18 cellular contexts compared by ENCODE assay signal in the genomic region with DNA sequence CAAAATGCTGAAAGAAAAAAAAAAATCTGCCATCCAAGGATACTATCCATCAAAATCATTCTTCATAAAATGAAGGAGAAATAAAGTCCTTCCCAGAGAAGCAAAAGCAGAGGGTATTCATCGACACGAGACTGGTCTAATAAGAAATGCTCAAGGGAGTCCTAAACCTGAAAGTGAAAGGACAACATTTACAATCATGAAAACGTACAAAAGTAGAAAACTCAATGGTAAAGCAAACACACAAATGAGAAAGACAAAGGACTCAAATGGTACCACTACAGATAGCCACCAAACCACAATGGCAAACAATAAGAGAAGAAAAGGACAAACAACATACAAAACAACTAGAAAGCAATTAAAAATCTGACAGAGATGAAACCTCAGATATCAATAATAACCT. TPM values are rescaled to one million over a fixed set of nuclear protein-coding genes. Genes with fewer than 3 reads are reported as not detected.
DNase-seq lines count a peak whose midpoint lies in the region; ATAC-seq, FAIRE-seq and TF ChIP-seq lines count a peak whose summit lies in the region.
"Had no signal": no experiment of that assay in that cellular context is flagged by ENCODE, and none has a peak within 500 bp of the region (broad histone marks: within the 10 kb centered on the region; RNA-seq: fewer than 3 reads in every experiment).

No MANE protein-coding gene starts in this region.

- no TSS peak for BruUV-seq in Caco-2 (replicated peaks; lab: Mats Ljungman, UMichigan)

- H3K79me2 ChIP-seq in MM.1S (ENCODE audit: low read length), result peaks cover 16% of the 10 kb centered on the region
- no peaks in the 10 kb centered on the region for H3K79me2 ChIP-seq in astrocyte (ENCODE audit: insufficient read depth, low read length)

- no peak for TF ChIP-seq CTCF in MM.1S (IDR thresholded peaks at IDR 0.05; ENCODE audit: low read length)
- TF ChIP-seq CTCF in astrocyte (IDR thresholded peaks at IDR 0.05; ENCODE audit: insufficient read depth, low read depth, low read length), result no peak
- no peak for TF ChIP-seq CTCF in Caco-2 (IDR thresholded peaks at IDR 0.05; ENCODE audit: insufficient read depth in 1 of 2, low read depth in 1 of 2, low read length in 1 of 2, severe bottlenecking in 1 of 2, unreplicated experiment in 1 of 2)

- H3K4me3 ChIP-seq in MM.1S (ENCODE audit: low read length) (peak overlapping the region; percentile 32; the same call in 1 of the 2 replicates), astrocyte (ENCODE audit: insufficient read depth, low read depth, low read length) (no peak overlapping the region), Caco-2 (ENCODE audit: low read depth, low read length) (no peak overlapping the region)
- H3K4me3 ChIP-seq: HAP-1 had no signal

- no peak overlapping the region for H3K4me3 Mint-ChIP-seq in activated T-cell treated with anti-CD3 and anti-CD28 coated beads, Interleukin-2, amount 50 U/mL, for 72 hours
- H3K4me3 Mint-ChIP-seq in astrocyte (ENCODE audit: unreplicated experiment) (no peak overlapping the region), Caco-2 (ENCODE audit: unreplicated experiment) (no peak overlapping the region)
- H3K4me3 Mint-ChIP-seq: B cell; CD4-positive, alpha-beta T cell had no signal

- CTCF ChIA-PET in Caco-2 (lab: Charles Lee), result no interaction called here

- H3K27me3 Mint-ChIP-seq in activated T-cell treated with anti-CD3 and anti-CD28 coated beads, Interleukin-2, amount 50 U/mL, for 72 hours (ENCODE audit: low read depth), result no peaks in the 10 kb centered on the region
- H3K27me3 Mint-ChIP-seq in astrocyte (ENCODE audit: low read depth, unreplicated experiment), result no peaks in the 10 kb centered on the region
- no peaks in the 10 kb centered on the region for H3K27me3 Mint-ChIP-seq in Caco-2 (ENCODE audit: insufficient read depth, unreplicated experiment)
- H3K27me3 Mint-ChIP-seq: B cell; CD4-positive, alpha-beta T cell had no signal

- intact Hi-C loops in Caco-2 (cut with micrococcal nuclease; ENCODE audit: unreplicated experiment), result no loop called here

- peaks cover 13 to 22% of the 10 kb centered on the region in 2 donors for H3K36me3 Mint-ChIP-seq in activated T-cell treated with anti-CD3 and anti-CD28 coated beads, Interleukin-2, amount 50 U/mL, for 72 hours (ENCODE audit: insufficient read depth in 2 of 2)
- H3K36me3 Mint-ChIP-seq in astrocyte (ENCODE audit: low read depth, unreplicated experiment) (peaks cover 8% of the 10 kb centered on the region), Caco-2 (ENCODE audit: insufficient read depth, unreplicated experiment) (no peaks in the 10 kb centered on the region)

- ATAC-seq in activated T-cell treated with anti-CD3 and anti-CD28 coated beads, Interleukin-2, amount 50 U/mL, for 72 hours (replicated peaks in 1 of 2), result no peak
- no peak for ATAC-seq in esophagus mucosa
- no peak for ATAC-seq in GM18498 (IDR thresholded peaks at IDR 0.05; ENCODE audit: unreplicated experiment)

- H3K9me3 Mint-ChIP-seq in activated T-cell treated with anti-CD3 and anti-CD28 coated beads, Interleukin-2, amount 50 U/mL, for 72 hours, result peaks cover 10 to 20% of the 10 kb centered on the region in 2 donors
- peaks cover 6% of the 10 kb centered on the region for H3K9me3 Mint-ChIP-seq in astrocyte (ENCODE audit: unreplicated experiment)
- H3K9me3 Mint-ChIP-seq in Caco-2 (ENCODE audit: unreplicated experiment), result peaks cover 14% of the 10 kb centered on the region

- peak; percentile 94 for FAIRE-seq in astrocyte (lab: Jason Lieb, UNC)
- FAIRE-seq: D721Med, GM12891, H1 had no signal

- H3K9ac ChIP-seq in MM.1S (ENCODE audit: low read length) (peak overlapping the region; percentile 30; the same call in 1 of the 2 replicates), astrocyte (ENCODE audit: low read length) (no peak overlapping the region)

- peak overlapping the region; percentile 32 for H3K27ac Mint-ChIP-seq in activated T-cell treated with anti-CD3 and anti-CD28 coated beads, Interleukin-2, amount 50 U/mL, for 72 hours
- H3K27ac Mint-ChIP-seq in astrocyte (ENCODE audit: unreplicated experiment) (no peak overlapping the region), Caco-2 (ENCODE audit: unreplicated experiment) (no peak overlapping the region)
- H3K27ac Mint-ChIP-seq: B cell; CD4-positive, alpha-beta T cell had no signal

- H3K4me1 ChIP-seq in MM.1S (ENCODE audit: low read length) (peaks cover 26% of the 10 kb centered on the region), astrocyte (ENCODE audit: insufficient read depth, low read length) (no peaks in the 10 kb centered on the region), Caco-2 (no peaks in the 10 kb centered on the region)
- H3K4me1 ChIP-seq: HAP-1 had no signal

- H3K27me3 ChIP-seq in MM.1S (replicated peaks; ENCODE audit: insufficient read depth, low read length) (no peaks in the 10 kb centered on the region), astrocyte (ENCODE audit: insufficient read depth, low read length) (no peaks in the 10 kb centered on the region), Caco-2 (replicated peaks; ENCODE audit: control insufficient read depth, insufficient read depth, low read length) (no peaks in the 10 kb centered on the region)

- H3K9me3 ChIP-seq in MM.1S (replicated peaks; ENCODE audit: insufficient read depth, low read length) (no peaks in the 10 kb centered on the region), astrocyte (ENCODE audit: insufficient read depth, low read depth, low read length) (no peaks in the 10 kb centered on the region), Caco-2 (no peaks in the 10 kb centered on the region)
- H3K9me3 ChIP-seq: HAP-1 had no signal

- H3K36me3 ChIP-seq in MM.1S (replicated peaks; ENCODE audit: insufficient read depth, low read length) (no peaks in the 10 kb centered on the region), astrocyte (ENCODE audit: insufficient read depth, low read length) (no peaks in the 10 kb centered on the region), Caco-2 (ENCODE audit: control insufficient read depth, insufficient read depth, low read length) (no peaks in the 10 kb centered on the region; the same call in 1 of the 2 replicates)
- H3K36me3 ChIP-seq: HAP-1 had no signal

- DNase-seq in activated T-cell treated with anti-CD3 and anti-CD28 coated beads, Interleukin-2, amount 50 U/mL, for 72 hours, result no peak
- DNase-seq in activated T-cell treated with anti-CD3 and anti-CD28 coated beads, Interleukin-2, amount 50 U/mL, for 1 hour, result no peak
- peak; percentile 58 for DNase-seq in MM.1S
- no peak for DNase-seq in astrocyte (ENCODE audit: low read depth)
- DNase-seq in Caco-2, result no peak
- DNase-seq: ACHN; C1 segment of cervical spinal cord; CD4-positive, alpha-beta T cell; DMS79; IMR-90; KBM-7 had no signal

- H4K20me1 ChIP-seq in MM.1S (ENCODE audit: insufficient read depth, low read length) (no peaks in the 10 kb centered on the region), astrocyte (ENCODE audit: insufficient read depth, low read length) (no peaks in the 10 kb centered on the region)

- peak overlapping the region; percentile 59 for H3K4me2 ChIP-seq in MM.1S (ENCODE audit: low read depth, low read length)
- no peak overlapping the region for H3K4me2 ChIP-seq in astrocyte (ENCODE audit: low read length)

- H3K4me1 Mint-ChIP-seq in activated T-cell treated with anti-CD3 and anti-CD28 coated beads, Interleukin-2, amount 50 U/mL, for 72 hours (ENCODE audit: low read depth), result no peaks in the 10 kb centered on the region
- H3K4me1 Mint-ChIP-seq in astrocyte (ENCODE audit: low read depth, unreplicated experiment) (no peaks in the 10 kb centered on the region), Caco-2 (ENCODE audit: low read depth, unreplicated experiment) (no peaks in the 10 kb centered on the region)
- H3K4me1 Mint-ChIP-seq: B cell had no signal

- no peaks in the 10 kb centered on the region for H3K9me2 ChIP-seq in MM.1S (replicated peaks; ENCODE audit: insufficient read depth, low read length)

- POLR2A ChIA-PET in Caco-2 (lab: Charles Lee), result no interaction called here

- peaks cover 20% of the 10 kb centered on the region; the same call in 1 of the 2 replicates for H3F3A ChIP-seq in MM.1S (ENCODE audit: insufficient read depth, low read length)

- peak overlapping the region; percentile 19; the same call in 1 of the 2 replicates for H3K27ac ChIP-seq in MM.1S (ENCODE audit: low read length)
- H3K27ac ChIP-seq in astrocyte (ENCODE audit: low read depth, low read length), result no peak overlapping the region

- H2AFZ ChIP-seq in MM.1S (ENCODE audit: low read length) (no peak overlapping the region), astrocyte (ENCODE audit: low read depth, low read length) (no peak overlapping the region)

RNA-seq across cellular contexts. Expression of gene CD99L2, which starts 41.0 kb away (rescaled TPM):
- 10 to 100 TPM; 12.4 to 18.3 TPM for total RNA-seq in activated T-cell treated with anti-CD3 and anti-CD28 coated beads, Interleukin-2, amount 50 U/mL, for 72 hours
- total RNA-seq in astrocyte (38.4 and 41.2 TPM in 2 replicates), esophagus mucosa (4.9 TPM), Caco-2 (2022) (8.6 and 9.3 TPM in 2 replicates)
